In genomic region chr7:28408974-28409715, GRCh38 we compare ENCODE assay signal across 8 cellular contexts. TPM values are rescaled to one million over a fixed set of nuclear protein-coding genes. Genes with fewer than 3 reads are reported as not detected.
DNase-seq lines count a peak whose midpoint lies in the region; ATAC-seq, FAIRE-seq and TF ChIP-seq lines count a peak whose summit lies in the region.

No MANE protein-coding gene starts in this region.

- intact Hi-C loops in GM12878 (cut with micrococcal nuclease; ENCODE audit: unreplicated experiment): no loop called here
- intact Hi-C loops in psoas muscle (cut with DNase I): loop anchor here (2.0 to 5.0 kb wide), 3 partner anchors 218 to 280 kb away; no protein-coding TSS in a partner anchor

- 0 out of 4 replicates have a peak, but pooled peaks of 1 of the 2 experiments have one; percentile 33 for TF ChIP-seq EP300 in GM12878 (IDR thresholded peaks at IDR 0.05; ENCODE audit: borderline replicate concordance in 1 of 2, control insufficient read depth in 1 of 2, low read depth in 2 of 2, low read length in 2 of 2)

- peak overlapping the region; percentile 75 for H3K4me2 ChIP-seq in GM12878 (ENCODE audit: control insufficient read depth, insufficient read depth)

- H3K27me3 ChIP-seq in GM12878 (replicated peaks in 1 of 2; ENCODE audit: control insufficient read depth in 2 of 2, insufficient read depth in 2 of 2, low read length in 1 of 2) (peaks cover 0 to 14% of the 10 kb centered on the region in 2 experiments; a peak in 2 of 4 replicates), psoas muscle (ENCODE audit: insufficient read depth in 3 of 3, low read length in 2 of 3) (no peaks in the 10 kb centered on the region)

- SMC1A ChIA-PET in GM12878 (lab: Charles Lee; ENCODE audit: uncharacterized antibody, unreplicated experiment): interaction anchor here (4.6 to 6.7 kb wide), 3 partner anchors 71 to 168 kb away, joined by 38 to 120 read pairs (median 81); no protein-coding TSS in a partner anchor

- WGBS in GM12878 (ENCODE audit: insufficient coverage, insufficient replicate concordance, low lambda C conversion rate, missing lambda C conversion rate): 2% methylated on average over 25 of the region's 51 CpGs
- 0 to 1% (median 1%) methylated on average over 47 to 51 of the region's 51 CpGs for WGBS in psoas muscle, 3 donors

- H3K27ac ChIP-seq in GM12878 (ENCODE audit: control insufficient read depth, insufficient read depth): no peak overlapping the region
- peak overlapping the region; percentile 95 for H3K27ac ChIP-seq in psoas muscle

- ATAC-seq in GM12878: peak; percentile 60
- peak; percentile 83 to 90 (median 88) for ATAC-seq in psoas muscle
- no peak for ATAC-seq in GM21528 (IDR thresholded peaks at IDR 0.05; ENCODE audit: low FRiP score, unreplicated experiment)

- DNase-seq in GM18507 (ENCODE audit: extremely low spot score, insufficient read length, low read depth) (peak; percentile 32), NCI-H1092 (lab: John Stamatoyannopoulos, UW) (peak; percentile 57), SW 1271 (lab: John Stamatoyannopoulos, UW) (peak; percentile 58 to 72), GM12878 (ENCODE audit: low read depth, low spot score) (no peak), hepatic stellate cell (ENCODE audit: low spot score) (peak; percentile 87), psoas muscle (peak; percentile 96 to 97), urothelium cell line (ENCODE audit: low spot score) (peak; percentile 97)

- TSS peak; percentile 76 for BruUV-seq in GM12878 (replicated peaks; lab: Mats Ljungman, UMichigan)

- 0 out of 2 replicates have a peak, but pooled peaks cover 2% of the 10 kb centered on the region for H3K4me1 ChIP-seq in GM12878 (ENCODE audit: control insufficient read depth, insufficient read depth, low read length)
- peaks cover 14% of the 10 kb centered on the region for H3K4me1 ChIP-seq in psoas muscle

- POLR2A ChIA-PET in GM12878 (lab: Charles Lee): interaction anchor here (1.0 to 8.3 kb wide), 3 partner anchors 9 to 165 kb away, joined by 3 to 88 read pairs (median 5); no protein-coding TSS in a partner anchor

- in situ Hi-C loops in GM12878 (cut with MboI): no loop called here

- H2AFZ ChIP-seq in GM12878 (ENCODE audit: control insufficient read depth, low read depth, low read length): no peak overlapping the region

- H3K36me3 ChIP-seq in GM12878 (ENCODE audit: control insufficient read depth in 2 of 2, insufficient read depth in 2 of 2, low read length in 1 of 2) (no peaks in the 10 kb centered on the region), psoas muscle (ENCODE audit: insufficient read depth in 1 of 2, low read depth in 1 of 2) (no peaks in the 10 kb centered on the region)

- no peak for FAIRE-seq in GM18507 (lab: Jason Lieb, UNC)
- no peak for FAIRE-seq in GM12878 (lab: Jason Lieb, UNC)
- peak; percentile 84 for FAIRE-seq in urothelium cell line (lab: Jason Lieb, UNC)

- no peaks in the 10 kb centered on the region for H4K20me1 ChIP-seq in GM12878 (ENCODE audit: control insufficient read depth, insufficient read depth)

- H3K9me3 ChIP-seq in GM12878 (replicated peaks; ENCODE audit: control insufficient read depth, insufficient read depth, low read length) (no peaks in the 10 kb centered on the region), psoas muscle (no peaks in the 10 kb centered on the region)

- H3K79me2 ChIP-seq in GM12878 (ENCODE audit: control insufficient read depth, insufficient read depth, low read length): no peaks in the 10 kb centered on the region

- 0 out of 2 replicates have a peak overlapping the region, but pooled peaks have one; percentile 29 for H3K9ac ChIP-seq in GM12878 (ENCODE audit: control insufficient read depth, insufficient read depth, low read length)

- TF ChIP-seq POLR2A in GM12878 (IDR thresholded peaks at IDR 0.05; ENCODE audit: low read depth, low read length): no peak

- RAD21 ChIA-PET in GM12878 (lab: Charles Lee; ENCODE audit: unreplicated experiment): interaction anchor here (1.2 to 8.5 kb wide), 4 partner anchors 10 to 213 kb away, joined by 4 to 156 read pairs (median 84); no protein-coding TSS in a partner anchor

- peak overlapping the region; percentile 53 for H3K4me3 ChIP-seq in GM12878
- peak overlapping the region; percentile 84 for H3K4me3 ChIP-seq in psoas muscle

- no peak for TF ChIP-seq CTCF in GM12878 (IDR thresholded peaks at IDR 0.05 in 2 of 3, conservative IDR thresholded peaks at IDR 0.05 in 1 of 3; ENCODE audit: control insufficient read depth in 2 of 3, extremely low read depth in 1 of 3, insufficient read depth in 1 of 3, low read depth in 3 of 3, low read length in 3 of 3)
- TF ChIP-seq CTCF in psoas muscle (IDR thresholded peaks at IDR 0.05): no peak

- TF ChIP-seq RAD21 in GM12878 (IDR thresholded peaks at IDR 0.05; ENCODE audit: insufficient read depth, low read depth, low read length): no peak

- CTCF ChIA-PET in GM12878 (lab: Yijun Ruan, JAX): interaction anchor here (0.7 to 1.1 kb wide), 2 partner anchors 19 to 59 kb away, joined by 3 read pairs; no protein-coding TSS in a partner anchor

TF ChIP-seq in GM12878, 131 proteins besides CTCF, POLR2A, EP300 and RAD21 (continues in another document):
- TF ChIP-seq CBFB (IDR thresholded peaks at IDR 0.05; ENCODE audit: low read depth) (no peak), RELB (IDR thresholded peaks at IDR 0.05; ENCODE audit: low read depth) (no peak), MEF2A (IDR thresholded peaks at IDR 0.05; ENCODE audit: insufficient read depth, low read depth, low read length) (peak; percentile 97), EED (IDR thresholded peaks at IDR 0.05; ENCODE audit: low read depth) (peak; percentile 28; the same call in 1 of the 2 replicates), TCF12 (IDR thresholded peaks at IDR 0.05; ENCODE audit: low read depth, low read length) (0 out of 2 replicates have a peak, but pooled peaks have one; percentile 6), MTA2 (IDR thresholded peaks at IDR 0.05; ENCODE audit: low read depth) (no peak), ZBED1 (IDR thresholded peaks at IDR 0.05; ENCODE audit: borderline replicate concordance) (peak; percentile 52; the same call in 1 of the 2 replicates), CREM (IDR thresholded peaks at IDR 0.05; ENCODE audit: low read depth) (peak; percentile 91), ESRRA (IDR thresholded peaks at IDR 0.05; ENCODE audit: low read length) (no peak), SMC3 (IDR thresholded peaks at IDR 0.05; ENCODE audit: borderline replicate concordance, low read length) (0 out of 2 replicates have a peak, but pooled peaks have one; percentile 8), RAD51 (IDR thresholded peaks at IDR 0.05) (peak; percentile 63), SREBF1 (IDR thresholded peaks at IDR 0.05; ENCODE audit: low read length) (no peak)

RNA-seq across cellular contexts. Expression of gene CREB5, which starts 3.2 kb away (rescaled TPM):
- 709 and 724 TPM in 2 replicates for total RNA-seq in GM12878 (2013; cell fraction: nucleolus; rRNA removed)
- total RNA-seq in GM12878 (2014; rRNA removed) (74.1 and 75.6 TPM in 2 replicates), GM12878 (2014; rRNA removed; fragmentation: Illumina TruSeq; extraction: Trizol) (50.0 and 61.2 TPM in 2 replicates), GM12878 (2021) (65.7 and 66.8 TPM in 2 replicates), psoas muscle (10 to 100 TPM in 3 of 4 donors, 1 to 10 TPM in 1; 6.3 to 33.8 (median 24.9) TPM)
- polyA plus RNA-seq in GM12878 (2011; ENCODE audit: low read depth): 6.7 TPM
- polyA plus RNA-seq in GM12878 (2011; rRNA removed) (42.0 and 60.2 TPM in 2 replicates), GM12878 (2014; fragmentation: Illumina TruSeq; extraction: Trizol) (50.9 and 64.8 TPM in 2 replicates), GM12878 (2014; fragmentation: Nextera tagmentation; extraction: Ambion mirVana) (10 to 100 TPM; 12.9 to 29.2 TPM), GM12878 (2014; rRNA removed) (46.9 and 55.0 TPM in 2 replicates), GM12878 (2016; fragmentation: Nextera tagmentation; extraction: Ambion mirVana) (10 to 100 TPM; 50.6 to 57.0 TPM), psoas muscle (10 to 100 TPM in 1 of 3 donors, 1 to 10 TPM in 1, under 1 TPM in 1; 0.86 to 16.6 (median 1.2) TPM)
- 54.0 and 54.3 TPM in 2 replicates for polyA plus RNA-seq in GM12878 (2011; cell fraction: cytosol; rRNA removed)
- polyA plus RNA-seq in GM12878 (2011; cell fraction: nucleus; rRNA removed): 268 and 302 TPM in 2 replicates
- 8.8 and 12.5 TPM in 2 replicates for polyA plus RNA-seq in GM12878 (2012)
- polyA minus RNA-seq in GM12878 (2011; rRNA and poly(A)+ RNA removed): 136 and 141 TPM in 2 replicates
- 24.7 TPM in 2 replicates for polyA minus RNA-seq in GM12878 (2011; cell fraction: cytosol; rRNA and poly(A)+ RNA removed)
- polyA minus RNA-seq in GM12878 (2011; cell fraction: nucleus; rRNA and poly(A)+ RNA removed): 193 and 361 TPM in 2 replicates
